1 cellular context compared by ENCODE assay signal in genomic region chr16:67423634-67424575, GRCh38.
TF ChIP-seq lines count a peak whose summit lies in the region.

No MANE protein-coding gene starts in this region.

TF ChIP-seq in H1, 55 proteins besides CTCF, POLR2A, EP300 and RAD21:
- TF ChIP-seq ASH2L (IDR thresholded peaks at IDR 0.05; ENCODE audit: low read length) (peak; percentile 19), E2F6 (IDR thresholded peaks at IDR 0.05) (peak; percentile 90), MAX (IDR thresholded peaks at IDR 0.05) (peak; percentile 77), SP4 (IDR thresholded peaks at IDR 0.05; ENCODE audit: low read length) (no peak)
